ENCODE assay signal across 19 cellular contexts in the genomic region with DNA sequence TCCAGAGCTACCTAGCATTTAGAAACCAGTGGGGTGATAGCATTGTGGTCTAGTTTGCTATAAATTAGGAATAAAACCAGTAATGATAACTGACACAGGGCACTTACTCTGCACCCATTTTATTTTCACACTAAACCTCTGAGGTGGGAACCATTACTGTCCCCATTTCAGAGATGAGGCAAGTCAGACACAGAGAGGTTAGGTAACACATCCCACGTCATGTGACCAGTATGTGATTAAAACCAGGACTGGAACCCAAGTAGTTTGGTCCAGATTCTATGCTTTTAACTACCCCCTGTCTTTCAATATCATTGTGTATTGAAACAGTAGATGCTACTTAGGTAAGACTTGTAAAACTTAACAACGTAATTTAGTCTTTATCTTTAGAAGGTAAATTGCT.
DNase-seq lines count a peak whose midpoint lies in the region; ATAC-seq and TF ChIP-seq lines count a peak whose summit lies in the region.
"Had no signal": no experiment of that assay in that cellular context is flagged by ENCODE, and none has a peak within 500 bp of the region (broad histone marks: within the 10 kb centered on the region; RNA-seq: fewer than 3 reads in every experiment).

No MANE protein-coding gene starts in this region.

- no peak overlapping the region for H3K27ac Mint-ChIP-seq in natural killer cell treated with Interleukin-12 subunit alpha and Interleukin-12 subunit beta and Interleukin-15 and Interleukin-18, amount 100 ng/mL, for 72 hours
- no peak overlapping the region for H3K27ac Mint-ChIP-seq in natural killer cell
- no peak overlapping the region for H3K27ac Mint-ChIP-seq in activated T-helper 2 cell treated with anti-CD3 and anti-CD28 coated beads, Interferon-gamma antibody, Interleukin-2, Interleukin-4, amounts not matched to agents 10 μg/mL and 5 μg/mL and 100 μg/mL, durations not matched to agents 14 hours and 24 hours and 36 hours
- H3K27ac Mint-ChIP-seq: H9; T-helper 1 cell treated with Interleukin-12 subunit alpha and Interleukin-12 subunit beta and Interleukin-4 antibody, amounts not matched to agents 30 μg/mL and 1 μg/mL, for 36 hours had no signal

- peak; percentile 55 to 74 for ATAC-seq in natural killer cell treated with Interleukin-12 subunit alpha and Interleukin-12 subunit beta and Interleukin-15 and Interleukin-18, amount 100 ng/mL, for 72 hours
- ATAC-seq in natural killer cell (no peak), HG02759 (IDR thresholded peaks at IDR 0.05; ENCODE audit: unreplicated experiment) (peak; percentile 38), HG03520 (IDR thresholded peaks at IDR 0.05; ENCODE audit: unreplicated experiment) (peak; percentile 62)
- ATAC-seq: mucosa of descending colon had no signal

- H3K4me3 Mint-ChIP-seq in natural killer cell treated with Interleukin-12 subunit alpha and Interleukin-12 subunit beta and Interleukin-15 and Interleukin-18, amount 100 ng/mL, for 72 hours: no peak overlapping the region
- H3K4me3 Mint-ChIP-seq in natural killer cell: no peak overlapping the region
- no peak overlapping the region for H3K4me3 Mint-ChIP-seq in activated T-helper 2 cell treated with anti-CD3 and anti-CD28 coated beads, Interferon-gamma antibody, Interleukin-2, Interleukin-4, amounts not matched to agents 10 μg/mL and 5 μg/mL and 100 μg/mL, durations not matched to agents 14 hours and 24 hours and 36 hours (ENCODE audit: low read depth)
- H3K4me3 Mint-ChIP-seq: H9; T-helper 1 cell treated with Interleukin-12 subunit alpha and Interleukin-12 subunit beta and Interleukin-4 antibody, amounts not matched to agents 30 μg/mL and 1 μg/mL, for 36 hours had no signal

- DNase-seq in natural killer cell treated with Interleukin-12 subunit alpha and Interleukin-12 subunit beta and Interleukin-15 and Interleukin-18, amount 100 ng/mL, for 72 hours (ENCODE audit: low spot score): no peak
- DNase-seq in natural killer cell (no peak), pons (ENCODE audit: low spot score) (no peak), SIG-M5 (lab: John Stamatoyannopoulos, UW) (no peak), NCI-H748 treated with DMSO at 0.1 percent for 48 hours (lab: John Stamatoyannopoulos, UW) (no peak)
- DNase-seq in activated T-helper 2 cell treated with anti-CD3 and anti-CD28 coated beads, Interferon-gamma antibody, Interleukin-2, Interleukin-4, amounts not matched to agents 10 μg/mL and 5 μg/mL and 100 μg/mL, durations not matched to agents 14 hours and 24 hours and 36 hours (ENCODE audit: low spot score): no peak
- DNase-seq: anterior cingulate cortex, Calu3, cortex of kidney, glutamatergic neuron, H9, kidney, mucosa of descending colon, NCI-H1930, NCI-H526 treated with DMSO at 0.1 percent for 48 hours, RPMI8226 had no signal

- H3K4me1 Mint-ChIP-seq in natural killer cell treated with Interleukin-12 subunit alpha and Interleukin-12 subunit beta and Interleukin-15 and Interleukin-18, amount 100 ng/mL, for 72 hours (ENCODE audit: low read depth in 2 of 2): peaks cover 24 to 32% of the 10 kb centered on the region in 2 donors
- peaks cover 17 to 19% of the 10 kb centered on the region in 2 donors for H3K4me1 Mint-ChIP-seq in natural killer cell
- H3K4me1 Mint-ChIP-seq in activated T-helper 2 cell treated with anti-CD3 and anti-CD28 coated beads, Interferon-gamma antibody, Interleukin-2, Interleukin-4, amounts not matched to agents 10 μg/mL and 5 μg/mL and 100 μg/mL, durations not matched to agents 14 hours and 24 hours and 36 hours (ENCODE audit: low read depth): peaks cover 18% of the 10 kb centered on the region

- H3K9me3 Mint-ChIP-seq in natural killer cell treated with Interleukin-12 subunit alpha and Interleukin-12 subunit beta and Interleukin-15 and Interleukin-18, amount 100 ng/mL, for 72 hours: no peaks in the 10 kb centered on the region
- H3K9me3 Mint-ChIP-seq in natural killer cell: no peaks in the 10 kb centered on the region
- no peaks in the 10 kb centered on the region for H3K9me3 Mint-ChIP-seq in activated T-helper 2 cell treated with anti-CD3 and anti-CD28 coated beads, Interferon-gamma antibody, Interleukin-2, Interleukin-4, amounts not matched to agents 10 μg/mL and 5 μg/mL and 100 μg/mL, durations not matched to agents 14 hours and 24 hours and 36 hours
- H3K9me3 Mint-ChIP-seq: T-helper 1 cell treated with Interleukin-12 subunit alpha and Interleukin-12 subunit beta and Interleukin-4 antibody, amounts not matched to agents 30 μg/mL and 1 μg/mL, for 36 hours had no signal

- no peak for TF ChIP-seq CTCF in natural killer cell (IDR thresholded peaks at IDR 0.05)

- intact Hi-C loops in natural killer cell (cut with micrococcal nuclease): no loop called here
- intact Hi-C loops in activated T-helper 2 cell treated with anti-CD3 and anti-CD28 coated beads, Interferon-gamma antibody, Interleukin-2, Interleukin-4, amounts not matched to agents 10 μg/mL and 5 μg/mL and 100 μg/mL, durations not matched to agents 14 hours and 24 hours and 36 hours (cut with micrococcal nuclease): no loop called here

- H3K36me3 Mint-ChIP-seq in natural killer cell treated with Interleukin-12 subunit alpha and Interleukin-12 subunit beta and Interleukin-15 and Interleukin-18, amount 100 ng/mL, for 72 hours: peaks cover 17% of the 10 kb centered on the region
- peaks cover 28% of the 10 kb centered on the region for H3K36me3 Mint-ChIP-seq in natural killer cell
- H3K36me3 Mint-ChIP-seq in activated T-helper 2 cell treated with anti-CD3 and anti-CD28 coated beads, Interferon-gamma antibody, Interleukin-2, Interleukin-4, amounts not matched to agents 10 μg/mL and 5 μg/mL and 100 μg/mL, durations not matched to agents 14 hours and 24 hours and 36 hours (ENCODE audit: low read depth): peaks cover 38% of the 10 kb centered on the region

- no peaks in the 10 kb centered on the region for H3K27me3 Mint-ChIP-seq in natural killer cell treated with Interleukin-12 subunit alpha and Interleukin-12 subunit beta and Interleukin-15 and Interleukin-18, amount 100 ng/mL, for 72 hours
- H3K27me3 Mint-ChIP-seq in natural killer cell (ENCODE audit: low read depth in 2 of 2): no peaks in the 10 kb centered on the region
- no peaks in the 10 kb centered on the region for H3K27me3 Mint-ChIP-seq in activated T-helper 2 cell treated with anti-CD3 and anti-CD28 coated beads, Interferon-gamma antibody, Interleukin-2, Interleukin-4, amounts not matched to agents 10 μg/mL and 5 μg/mL and 100 μg/mL, durations not matched to agents 14 hours and 24 hours and 36 hours (ENCODE audit: low read depth)

Comparison
In these comparisons a context has a peak if more than half of its experiments do, and no peak if none do; other contexts are left out.
1. ATAC-seq: peak in natural killer cell treated with Interleukin-12 subunit alpha and Interleukin-12 subunit beta and Interleukin-15 and Interleukin-18, amount 100 ng/mL, for 72 hours (2 of 2), HG02759 (single experiment) and HG03520 (single experiment); none in natural killer cell (0 of 3).